ENCODE assay signal across 8 cellular contexts in the genomic region with DNA sequence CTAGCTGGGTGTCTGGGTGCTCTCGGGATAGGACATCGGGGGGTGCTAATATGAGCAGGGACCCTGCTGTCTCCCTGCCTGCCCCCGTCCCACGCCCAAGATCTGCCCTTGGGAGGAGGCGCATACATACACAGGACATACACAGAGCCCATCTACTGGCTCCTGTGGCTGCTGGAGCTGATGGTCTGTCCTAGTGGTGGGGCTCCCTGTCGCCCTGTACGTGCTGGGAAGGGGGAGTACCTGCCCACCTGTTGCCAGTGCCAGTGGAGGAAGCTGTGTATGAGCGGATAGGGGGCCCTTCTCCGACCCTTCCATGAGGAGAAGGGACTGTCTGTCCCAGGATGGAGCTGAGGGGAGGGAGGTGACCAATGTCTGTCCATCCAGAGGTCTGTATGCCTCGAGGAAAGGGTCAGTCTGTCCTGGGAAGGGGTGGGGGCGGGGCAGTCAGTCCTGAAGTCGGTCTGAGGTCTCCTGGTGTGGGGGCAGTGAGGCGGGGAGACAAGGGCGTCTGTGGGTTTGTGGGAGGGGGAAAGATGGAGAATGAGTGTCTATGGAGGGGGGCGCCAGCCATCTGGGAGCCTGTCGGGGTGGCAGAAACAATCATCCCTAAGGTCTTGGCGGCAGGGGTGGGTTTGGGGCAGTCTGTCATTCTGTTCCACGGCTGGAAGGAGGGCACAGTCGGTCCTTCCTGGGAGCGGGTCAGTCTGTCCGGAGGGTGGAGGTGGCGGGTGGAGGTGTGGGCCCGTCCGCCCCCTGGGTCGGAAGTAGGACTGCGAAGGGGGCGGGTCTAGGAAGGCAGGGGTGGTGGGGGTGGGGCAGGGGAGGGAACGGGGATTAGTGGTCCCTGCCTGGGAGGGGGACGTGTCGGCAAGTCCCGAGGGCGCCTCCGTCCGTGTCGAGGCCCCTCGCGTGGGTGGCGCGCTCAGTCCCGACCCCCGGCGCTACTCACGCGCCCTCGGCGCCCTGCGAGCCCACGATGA. TPM values are rescaled to one million over a fixed set of nuclear protein-coding genes. Genes with fewer than 3 reads are reported as not detected.
DNase-seq lines count a peak whose midpoint lies in the region; ATAC-seq and TF ChIP-seq lines count a peak whose summit lies in the region.

No MANE protein-coding gene starts in this region.

- peak overlapping the region; percentile 89 for H3K4me3 Mint-ChIP-seq in stimulated activated memory B cell treated with anti-CD40 and anti-IgM and Interleukin-4, amounts not matched to agents 10 μg/mL and 1 μg/mL and 100 μg/mL, for 72 hours

- peak overlapping the region; percentile 89 for H3K4me3 ChIP-seq in adipocyte (ENCODE audit: low read length)
- peak overlapping the region; percentile 76 for H3K4me3 ChIP-seq in iPS-18a (ENCODE audit: low read length)

- H3K36me3 ChIP-seq in adipocyte (ENCODE audit: control insufficient read depth, insufficient read depth, low read length, severe bottlenecking), result peaks cover 6% of the 10 kb centered on the region
- peaks cover 4% of the 10 kb centered on the region for H3K36me3 ChIP-seq in iPS-18a (ENCODE audit: control insufficient read depth, low read depth, low read length)

- peak overlapping the region; percentile 30 for H3K27ac Mint-ChIP-seq in stimulated activated memory B cell treated with anti-CD40 and anti-IgM and Interleukin-4, amounts not matched to agents 10 μg/mL and 1 μg/mL and 100 μg/mL, for 72 hours

- in situ Hi-C loops in Caki2 (cut with HindIII; ENCODE audit: low pct_unique_long_range_greater_than_20kb, low sequenced_read_pairs), result no loop called here

- no peaks in the 10 kb centered on the region for H3K27me3 Mint-ChIP-seq in stimulated activated memory B cell treated with anti-CD40 and anti-IgM and Interleukin-4, amounts not matched to agents 10 μg/mL and 1 μg/mL and 100 μg/mL, for 72 hours

- ATAC-seq in stimulated activated memory B cell treated with anti-CD40 and anti-IgM and Interleukin-4, amounts not matched to agents 10 μg/mL and 1 μg/mL and 100 μg/mL, for 72 hours, result peak; percentile 62

- peaks cover 25% of the 10 kb centered on the region for H3K36me3 Mint-ChIP-seq in stimulated activated memory B cell treated with anti-CD40 and anti-IgM and Interleukin-4, amounts not matched to agents 10 μg/mL and 1 μg/mL and 100 μg/mL, for 72 hours

- H3K9me3 ChIP-seq in adipocyte (ENCODE audit: control insufficient read depth, low read length), result no peaks in the 10 kb centered on the region
- no peaks in the 10 kb centered on the region for H3K9me3 ChIP-seq in iPS-18a (ENCODE audit: control insufficient read depth, low read depth, low read length)

- H3K9me3 Mint-ChIP-seq in stimulated activated memory B cell treated with anti-CD40 and anti-IgM and Interleukin-4, amounts not matched to agents 10 μg/mL and 1 μg/mL and 100 μg/mL, for 72 hours, result no peaks in the 10 kb centered on the region

- no peaks in the 10 kb centered on the region for H3K27me3 ChIP-seq in adipocyte (replicated peaks; ENCODE audit: control insufficient read depth, insufficient read depth, low read length)
- H3K27me3 ChIP-seq in iPS-18a (ENCODE audit: control insufficient read depth, insufficient read depth, low read length), result no peaks in the 10 kb centered on the region

- peaks cover 57% of the 10 kb centered on the region for H3K4me1 Mint-ChIP-seq in stimulated activated memory B cell treated with anti-CD40 and anti-IgM and Interleukin-4, amounts not matched to agents 10 μg/mL and 1 μg/mL and 100 μg/mL, for 72 hours

- TF ChIP-seq CTCF in GM20000 (IDR thresholded peaks at IDR 0.05; ENCODE audit: extremely low read depth, missing control alignments), result no peak

- peak; percentile 19 for DNase-seq in Caki2 (ENCODE audit: low read depth)
- DNase-seq in GM20000 (ENCODE audit: low spot score), result peak; percentile 50
- peak; percentile 59 for DNase-seq in HuH-7 (ENCODE audit: low spot score)
- peak; percentile 62 for DNase-seq in adipocyte (ENCODE audit: low read depth)
- no peak for DNase-seq in HT-29 (ENCODE audit: low spot score)
- DNase-seq in hippocampal formation (lab: John Stamatoyannopoulos, UW), result no peak

- H3K4me1 ChIP-seq in adipocyte (ENCODE audit: control insufficient read depth, insufficient read depth, low read length) (peaks cover 40% of the 10 kb centered on the region), iPS-18a (ENCODE audit: control insufficient read depth, low read depth, low read length) (peaks cover 13% of the 10 kb centered on the region)

- H3K9ac ChIP-seq in adipocyte (ENCODE audit: low read length) (peak overlapping the region; percentile 91), iPS-18a (ENCODE audit: low read length) (no peak overlapping the region)

- H3K27ac ChIP-seq in iPS-18a (ENCODE audit: low read length), result no peak overlapping the region

RNA-seq across cellular contexts. Expression of a gene that starts 0.7 kb away (rescaled TPM):
- 44.3 and 45.5 TPM in 2 replicates for total RNA-seq in Caki2 (2014; rRNA removed; shearing (Covaris generic); ENCODE audit: low replicate concordance)
- 17.2 and 17.4 TPM in 2 replicates for total RNA-seq in HT-29 (2014; rRNA removed; shearing (Covaris generic))

RNA-seq across cellular contexts. Expression of a gene that starts 30.7 kb away (rescaled TPM):
- total RNA-seq in Caki2 (2014; rRNA removed; shearing (Covaris generic); ENCODE audit: low replicate concordance), result 12.7 and 15.5 TPM in 2 replicates
- 42.3 and 50.8 TPM in 2 replicates for total RNA-seq in HT-29 (2014; rRNA removed; shearing (Covaris generic))

RNA-seq across cellular contexts. Expression of a gene that starts 30.8 kb away (rescaled TPM):
- 2.0 and 2.2 TPM in 2 replicates for total RNA-seq in Caki2 (2014; rRNA removed; shearing (Covaris generic); ENCODE audit: low replicate concordance)
- total RNA-seq in HT-29 (2014; rRNA removed; shearing (Covaris generic)), result 3.6 and 5.5 TPM in 2 replicates

RNA-seq across cellular contexts. Expression of a gene that starts 36.7 kb away (rescaled TPM):
- 14.0 and 16.0 TPM in 2 replicates for total RNA-seq in Caki2 (2014; rRNA removed; shearing (Covaris generic); ENCODE audit: low replicate concordance)
- total RNA-seq in HT-29 (2014; rRNA removed; shearing (Covaris generic)), result 1.5 and 2.0 TPM in 2 replicates

RNA-seq across cellular contexts. Expression of a gene that starts 59.4 kb away (rescaled TPM):
- not detected in 2 replicates for total RNA-seq in Caki2 (2014; rRNA removed; shearing (Covaris generic); ENCODE audit: low replicate concordance)
- not detected in 2 replicates for total RNA-seq in HT-29 (2014; rRNA removed; shearing (Covaris generic))

Comparison
In these comparisons a context has a peak if more than half of its experiments do, and no peak if none do; other contexts are left out.
1. DNase-seq: peak in Caki2 (single experiment), GM20000 (single experiment), HuH-7 (single experiment) and adipocyte (single experiment); none in HT-29 (single experiment) and hippocampal formation (0 of 2).